2 cellular contexts compared by ENCODE assay signal in genomic region chr11:3106736-3107524, GRCh38.
TF ChIP-seq lines count a peak whose summit lies in the region.

No MANE protein-coding gene starts in this region.

TF ChIP-seq in SK-N-SH, 30 proteins besides CTCF, POLR2A, EP300 and RAD21 (continued from another document):
- TF ChIP-seq EZH2phosphoT487 (IDR thresholded peaks at IDR 0.05; ENCODE audit: borderline replicate concordance, low read depth): no peak
- no peak for TF ChIP-seq CHD2 (IDR thresholded peaks at IDR 0.05; ENCODE audit: low read length, partially characterized antibody)
- no peak for TF ChIP-seq USF2 (IDR thresholded peaks at IDR 0.05; ENCODE audit: borderline replicate concordance, low read depth, low read length)
- TF ChIP-seq GABPA (IDR thresholded peaks at IDR 0.05; ENCODE audit: low read depth): no peak
- TF ChIP-seq JUND (IDR thresholded peaks at IDR 0.05): no peak
- no peak for TF ChIP-seq FOSL2 (IDR thresholded peaks at IDR 0.05; ENCODE audit: borderline replicate concordance, low read depth)
- TF ChIP-seq IRF3 (IDR thresholded peaks at IDR 0.05; ENCODE audit: low read depth, low read length): no peak
- no peak for TF ChIP-seq REST (IDR thresholded peaks at IDR 0.05; ENCODE audit: low read depth, low read length)
- no peak for TF ChIP-seq SMC3 (IDR thresholded peaks at IDR 0.05; ENCODE audit: low read depth, low read length)
- no peak for TF ChIP-seq ZBTB33 (IDR thresholded peaks at IDR 0.05; ENCODE audit: borderline replicate concordance, low read depth)
- TF ChIP-seq USF1 (IDR thresholded peaks at IDR 0.05; ENCODE audit: borderline replicate concordance, low read depth): no peak

TF ChIP-seq in SK-N-SH treated with all-trans-retinoic acid at 6 μM for 48 hours, 23 proteins besides CTCF, POLR2A, EP300 and RAD21 (continued from another document):
- TF ChIP-seq TSHZ2 (CRISPR knock-in tag; IDR thresholded peaks at IDR 0.05) (no peak), ZNF565 (CRISPR knock-in tag; conservative IDR thresholded peaks at IDR 0.05; ENCODE audit: low read depth) (no peak), CREB5 (CRISPR knock-in tag; IDR thresholded peaks at IDR 0.05; ENCODE audit: low read depth) (no peak), SNAI2 (CRISPR knock-in tag; IDR thresholded peaks at IDR 0.05) (no peak), BACH2 (CRISPR knock-in tag; IDR thresholded peaks at IDR 0.05; ENCODE audit: borderline replicate concordance) (no peak), PATZ1 (CRISPR knock-in tag; IDR thresholded peaks at IDR 0.05; ENCODE audit: borderline replicate concordance) (no peak)
TF ChIP-seq in SK-N-SH treated with all-trans-retinoic acid at 6 μM for 48 hours: peak in this region for 0.
